In the genomic region with DNA sequence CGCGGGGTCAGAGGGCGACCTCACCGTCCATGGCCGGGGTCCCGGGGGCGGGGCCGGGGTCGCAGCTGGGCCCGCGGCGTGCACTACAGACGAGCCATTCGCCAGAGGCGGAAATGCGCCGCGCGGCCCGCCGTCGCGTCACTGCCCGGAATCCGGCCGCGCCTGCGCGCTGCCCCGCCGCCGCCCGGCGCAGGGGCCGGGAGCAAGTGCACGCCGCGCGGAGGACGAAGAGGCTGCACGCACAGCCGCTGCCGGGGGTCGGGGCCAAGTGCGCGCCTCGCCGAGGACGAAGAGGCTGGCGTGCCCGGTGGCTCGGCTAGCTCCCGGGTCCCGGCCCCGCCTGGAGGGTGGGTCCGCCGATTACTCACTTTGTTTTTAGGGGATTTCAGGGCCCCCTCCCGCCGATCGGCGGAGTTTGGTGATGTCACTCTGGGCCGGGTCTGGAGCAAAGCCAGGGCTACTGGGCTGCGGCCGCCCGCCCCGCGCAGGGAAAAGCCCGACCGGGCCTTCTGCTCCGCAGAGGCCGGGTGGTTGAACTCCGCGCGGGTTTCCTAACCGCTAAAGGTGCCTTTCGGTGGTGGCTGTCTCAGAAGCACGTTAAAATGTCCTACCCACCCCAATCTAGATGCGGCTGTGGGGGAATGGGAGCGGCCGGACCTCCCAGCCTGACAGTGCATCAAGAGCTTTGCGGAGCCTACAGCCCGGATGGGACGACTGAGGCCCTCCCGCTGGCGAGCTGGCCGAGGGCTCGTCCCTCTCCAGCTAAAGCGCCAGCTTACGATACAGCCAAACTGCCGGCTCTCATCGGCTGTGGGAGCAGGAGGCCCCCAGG, we compare ENCODE assay signal across 8 cellular contexts. TPM values are rescaled to one million over a fixed set of nuclear protein-coding genes. Genes with fewer than 3 reads are reported as not detected.
A peak's percentile ranks its signal among the peaks of the same experiment; 100 is the strongest.
DNase-seq lines count a peak whose midpoint lies in the region; ATAC-seq, FAIRE-seq and TF ChIP-seq lines count a peak whose summit lies in the region.

A gene (minus strand): TSS at position 115 of the 832 bp plus-strand sequence. CDS start 84 bp downstream, at position 31.

- no peaks in the 10 kb centered on the region; the same call in 1 of the 2 replicates for H3K27me3 Mint-ChIP-seq in WTC11 (ENCODE audit: low read depth)

- H3K9me3 Mint-ChIP-seq in WTC11: no peaks in the 10 kb centered on the region

- H3K27me3 ChIP-seq in ACC112 (ENCODE audit: insufficient read depth, low read length) (no peaks in the 10 kb centered on the region), bronchial epithelial cell (ENCODE audit: control insufficient read depth, insufficient read depth, low read length) (no peaks in the 10 kb centered on the region)

- ATAC-seq in HG03064 (IDR thresholded peaks at IDR 0.05; ENCODE audit: low read depth, unreplicated experiment) (peak; percentile 72), WTC11 (peak; percentile 87)

- peak within 1 kb of the TSS; percentile 60 for H2AFZ ChIP-seq in ACC112 (ENCODE audit: low read length, unreplicated experiment)

- peak within 1 kb of the TSS; percentile 86 for H3K4me3 Mint-ChIP-seq in WTC11

- peaks cover 6% of the 10 kb centered on the region for H3K4me1 ChIP-seq in ACC112 (ENCODE audit: control insufficient read depth, insufficient read depth, low read length, unreplicated experiment)

- H3K36me3 ChIP-seq in ACC112 (ENCODE audit: insufficient read depth, low read length): peaks cover 15% of the 10 kb centered on the region; the same call in 1 of the 2 replicates
- peaks cover 27% of the 10 kb centered on the region for H3K36me3 ChIP-seq in bronchial epithelial cell (ENCODE audit: control insufficient read depth, insufficient read depth, low read length)

- POLR2A ChIA-PET in WTC11 (lab: Charles Lee): interaction anchor here (0.6 to 1.9 kb wide), 9 partner anchors 10 to 868 kb away, joined by 3 to 16 read pairs (median 5); a partner anchor contains a TSS

- TF ChIP-seq CTCF in WTC11 (IDR thresholded peaks at IDR 0.05) (no peak), bronchial epithelial cell (IDR thresholded peaks at IDR 0.05; ENCODE audit: insufficient read depth, low read length, severe bottlenecking) (no peak)

- peaks cover 27% of the 10 kb centered on the region for H3K36me3 Mint-ChIP-seq in WTC11

- CTCF ChIA-PET in WTC11 (lab: Charles Lee): interaction anchor here (0.6 to 2.6 kb wide), 25 partner anchors 10 to 936 kb away, joined by 3 to 16 read pairs (median 4); a partner anchor contains a TSS

- peaks cover 4% of the 10 kb centered on the region for H3K4me1 Mint-ChIP-seq in WTC11

- no peak for FAIRE-seq in bronchial epithelial cell (lab: Jason Lieb, UNC)

- peaks cover 25% of the 10 kb centered on the region for H3K79me2 ChIP-seq in ACC112 (ENCODE audit: control insufficient read depth, insufficient read depth, low read length, unreplicated experiment)

- peak; percentile 65 for TF ChIP-seq POLR2A in GM18526 (IDR thresholded peaks at IDR 0.05; ENCODE audit: extremely low read depth, insufficient read length)

- DNase-seq in NCI-H2171 treated with DMSO at 0.1 percent for 48 hours (lab: John Stamatoyannopoulos, UW) (peak; percentile 86), WTC11 (ENCODE audit: low spot score) (peak; percentile 93), bronchial epithelial cell (ENCODE audit: low read depth) (peak; percentile 77), inferior parietal cortex (ENCODE audit: extremely low spot score) (peak; percentile 92)
- DNase-seq in stimulated activated CD4-positive, alpha-beta T cell treated with anti-CD3 and anti-CD28 coated beads, Interleukin-12 subunit alpha, Interleukin-12 subunit beta, amount 100 ng/mL, for 24 hours (ENCODE audit: low read depth in 2 of 2): peak; percentile 79 to 82

- H3K4me3 ChIP-seq in ACC112 (ENCODE audit: low read depth, low read length): peak within 1 kb of the TSS; percentile 95
- H3K4me3 ChIP-seq in bronchial epithelial cell (ENCODE audit: low read depth, low read length): peak within 1 kb of the TSS; percentile 74

- peak within 1 kb of the TSS; percentile 96 for H3K27ac ChIP-seq in ACC112 (ENCODE audit: low read depth, low read length)

- peak within 1 kb of the TSS; percentile 49 for H3K27ac Mint-ChIP-seq in WTC11

TF ChIP-seq in WTC11, 78 proteins besides CTCF, POLR2A, EP300 and RAD21 (continues in another document):
- TF ChIP-seq, protein P1, sequence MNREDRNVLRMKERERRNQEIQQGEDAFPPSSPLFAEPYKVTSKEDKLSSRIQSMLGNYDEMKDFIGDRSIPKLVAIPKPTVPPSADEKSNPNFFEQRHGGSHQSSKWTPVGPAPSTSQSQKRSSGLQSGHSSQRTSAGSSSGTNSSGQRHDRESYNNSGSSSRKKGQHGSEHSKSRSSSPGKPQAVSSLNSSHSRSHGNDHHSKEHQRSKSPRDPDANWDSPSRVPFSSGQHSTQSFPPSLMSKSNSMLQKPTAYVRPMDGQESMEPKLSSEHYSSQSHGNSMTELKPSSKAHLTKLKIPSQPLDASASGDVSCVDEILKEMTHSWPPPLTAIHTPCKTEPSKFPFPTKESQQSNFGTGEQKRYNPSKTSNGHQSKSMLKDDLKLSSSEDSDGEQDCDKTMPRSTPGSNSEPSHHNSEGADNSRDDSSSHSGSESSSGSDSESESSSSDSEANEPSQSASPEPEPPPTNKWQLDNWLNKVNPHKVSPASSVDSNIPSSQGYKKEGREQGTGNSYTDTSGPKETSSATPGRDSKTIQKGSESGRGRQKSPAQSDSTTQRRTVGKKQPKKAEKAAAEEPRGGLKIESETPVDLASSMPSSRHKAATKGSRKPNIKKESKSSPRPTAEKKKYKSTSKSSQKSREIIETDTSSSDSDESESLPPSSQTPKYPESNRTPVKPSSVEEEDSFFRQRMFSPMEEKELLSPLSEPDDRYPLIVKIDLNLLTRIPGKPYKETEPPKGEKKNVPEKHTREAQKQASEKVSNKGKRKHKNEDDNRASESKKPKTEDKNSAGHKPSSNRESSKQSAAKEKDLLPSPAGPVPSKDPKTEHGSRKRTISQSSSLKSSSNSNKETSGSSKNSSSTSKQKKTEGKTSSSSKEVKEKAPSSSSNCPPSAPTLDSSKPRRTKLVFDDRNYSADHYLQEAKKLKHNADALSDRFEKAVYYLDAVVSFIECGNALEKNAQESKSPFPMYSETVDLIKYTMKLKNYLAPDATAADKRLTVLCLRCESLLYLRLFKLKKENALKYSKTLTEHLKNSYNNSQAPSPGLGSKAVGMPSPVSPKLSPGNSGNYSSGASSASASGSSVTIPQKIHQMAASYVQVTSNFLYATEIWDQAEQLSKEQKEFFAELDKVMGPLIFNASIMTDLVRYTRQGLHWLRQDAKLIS (CRISPR knock-in tag; IDR thresholded peaks at IDR 0.05; ENCODE audit: borderline replicate concordance): no peak
- TF ChIP-seq SP1 (CRISPR knock-in tag; conservative IDR thresholded peaks at IDR 0.05) (peak; percentile 64), ZNF416 (CRISPR knock-in tag; IDR thresholded peaks at IDR 0.05) (no peak), CBFB (CRISPR knock-in tag; IDR thresholded peaks at IDR 0.05; ENCODE audit: low read depth) (0 out of 2 replicates have a peak, but pooled peaks have one; percentile 40), TEAD4 (CRISPR knock-in tag; IDR thresholded peaks at IDR 0.05) (peak; percentile 47; the same call in 1 of the 2 replicates), FOXJ3 (CRISPR knock-in tag; IDR thresholded peaks at IDR 0.05; ENCODE audit: borderline replicate concordance) (no peak), TP53 (CRISPR knock-in tag; IDR thresholded peaks at IDR 0.05) (peak; percentile 51; the same call in 1 of the 2 replicates), ETV6 (CRISPR knock-in tag; IDR thresholded peaks at IDR 0.05) (no peak), ZNF219 (CRISPR knock-in tag; IDR thresholded peaks at IDR 0.05; ENCODE audit: borderline replicate concordance) (no peak), CREM (CRISPR knock-in tag; IDR thresholded peaks at IDR 0.05) (peak; percentile 84), TEAD1 (CRISPR knock-in tag; IDR thresholded peaks at IDR 0.05) (peak; percentile 70), GABPB1 (CRISPR knock-in tag; IDR thresholded peaks at IDR 0.05) (peak; percentile 62; the same call in 1 of the 2 replicates), ZNF317 (CRISPR knock-in tag; IDR thresholded peaks at IDR 0.05; ENCODE audit: borderline replicate concordance, low read depth) (no peak), IRF2 (CRISPR knock-in tag; IDR thresholded peaks at IDR 0.05; ENCODE audit: borderline replicate concordance, low read depth) (no peak)
- TF ChIP-seq, protein P2, sequence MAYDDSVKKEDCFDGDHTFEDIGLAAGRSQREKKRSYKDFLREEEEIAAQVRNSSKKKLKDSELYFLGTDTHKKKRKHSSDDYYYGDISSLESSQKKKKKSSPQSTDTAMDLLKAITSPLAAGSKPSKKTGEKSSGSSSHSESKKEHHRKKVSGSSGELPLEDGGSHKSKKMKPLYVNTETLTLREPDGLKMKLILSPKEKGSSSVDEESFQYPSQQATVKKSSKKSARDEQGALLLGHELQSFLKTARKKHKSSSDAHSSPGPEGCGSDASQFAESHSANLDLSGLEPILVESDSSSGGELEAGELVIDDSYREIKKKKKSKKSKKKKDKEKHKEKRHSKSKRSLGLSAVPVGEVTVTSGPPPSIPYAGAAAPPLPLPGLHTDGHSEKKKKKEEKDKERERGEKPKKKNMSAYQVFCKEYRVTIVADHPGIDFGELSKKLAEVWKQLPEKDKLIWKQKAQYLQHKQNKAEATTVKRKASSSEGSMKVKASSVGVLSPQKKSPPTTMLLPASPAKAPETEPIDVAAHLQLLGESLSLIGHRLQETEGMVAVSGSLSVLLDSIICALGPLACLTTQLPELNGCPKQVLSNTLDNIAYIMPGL (CRISPR knock-in tag; IDR thresholded peaks at IDR 0.05): peak; percentile 37; the same call in 1 of the 2 replicates
- TF ChIP-seq, protein P3, sequence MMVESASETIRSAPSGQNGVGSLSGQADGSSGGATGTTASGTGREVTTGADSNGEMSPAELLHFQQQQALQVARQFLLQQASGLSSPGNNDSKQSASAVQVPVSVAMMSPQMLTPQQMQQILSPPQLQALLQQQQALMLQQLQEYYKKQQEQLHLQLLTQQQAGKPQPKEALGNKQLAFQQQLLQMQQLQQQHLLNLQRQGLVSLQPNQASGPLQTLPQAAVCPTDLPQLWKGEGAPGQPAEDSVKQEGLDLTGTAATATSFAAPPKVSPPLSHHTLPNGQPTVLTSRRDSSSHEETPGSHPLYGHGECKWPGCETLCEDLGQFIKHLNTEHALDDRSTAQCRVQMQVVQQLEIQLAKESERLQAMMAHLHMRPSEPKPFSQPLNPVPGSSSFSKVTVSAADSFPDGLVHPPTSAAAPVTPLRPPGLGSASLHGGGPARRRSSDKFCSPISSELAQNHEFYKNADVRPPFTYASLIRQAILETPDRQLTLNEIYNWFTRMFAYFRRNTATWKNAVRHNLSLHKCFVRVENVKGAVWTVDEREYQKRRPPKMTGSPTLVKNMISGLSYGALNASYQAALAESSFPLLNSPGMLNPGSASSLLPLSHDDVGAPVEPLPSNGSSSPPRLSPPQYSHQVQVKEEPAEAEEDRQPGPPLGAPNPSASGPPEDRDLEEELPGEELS (CRISPR knock-in tag; IDR thresholded peaks at IDR 0.05): peak; percentile 88; the same call in 1 of the 2 replicates

RNA-seq across cellular contexts. Expression of the gene that starts here (rescaled TPM):
- 26.3 to 35.1 TPM (median 29.0 TPM) in 3 replicates for total RNA-seq in WTC11 (2021)
- 9.5 and 15.2 TPM in 2 replicates for total RNA-seq in bronchial epithelial cell

Comparison
In these comparisons a context has a peak if more than half of its experiments do, and no peak if none do; other contexts are left out.
1. Peak in every context shown above with its lines: DNase-seq, ATAC-seq, H3K4me3 ChIP-seq and H3K27ac ChIP-seq.